8 cellular contexts compared by ENCODE assay signal in the genomic region with DNA sequence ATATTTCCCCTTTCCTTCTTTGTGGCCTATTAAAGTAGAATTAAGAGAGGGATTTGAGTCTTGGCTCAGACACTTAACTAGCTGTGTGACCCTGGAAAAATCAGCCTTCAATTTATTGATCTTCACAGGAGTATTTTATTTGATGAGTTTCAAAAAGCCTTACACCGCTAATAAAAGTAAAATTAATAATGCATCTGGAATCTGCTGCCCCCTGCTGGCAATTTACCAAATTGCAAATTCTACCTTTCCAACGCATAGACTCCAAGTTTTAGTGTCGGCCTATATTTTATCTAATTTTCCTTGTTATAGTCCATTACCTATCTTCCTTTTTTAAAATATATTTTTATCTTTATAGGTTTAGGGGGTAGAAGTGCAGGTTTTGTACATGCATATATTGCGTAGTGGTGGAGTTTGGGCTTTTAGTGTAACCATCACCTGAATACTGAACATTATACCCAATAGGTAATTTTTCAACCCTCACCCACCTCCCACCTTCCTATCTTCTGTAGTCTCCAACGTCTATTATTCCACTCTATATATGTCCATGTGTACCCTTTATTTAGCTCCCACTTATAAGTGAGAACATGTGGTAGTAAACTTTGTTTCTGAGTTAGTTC. TPM values are rescaled to one million over a fixed set of nuclear protein-coding genes. Genes with fewer than 3 reads are reported as not detected.
DNase-seq lines count a peak whose midpoint lies in the region; ATAC-seq, FAIRE-seq and TF ChIP-seq lines count a peak whose summit lies in the region.

No MANE protein-coding gene starts in this region.

- ATAC-seq in CD4-positive, CD25-positive, alpha-beta regulatory T cell (ENCODE audit: low read depth in 2 of 2) = no peak
- ATAC-seq in GM12878 (peak; percentile 68), HG03457 (IDR thresholded peaks at IDR 0.05; ENCODE audit: unreplicated experiment) (no peak), HG02885 (IDR thresholded peaks at IDR 0.05; ENCODE audit: poor library complexity, unreplicated experiment) (no peak)

- H3K4me1 ChIP-seq in CD4-positive, CD25-positive, alpha-beta regulatory T cell (ENCODE audit: control insufficient read depth, insufficient read depth, low read length, poor library complexity, severe bottlenecking) = no peaks in the 10 kb centered on the region
- no peaks in the 10 kb centered on the region for H3K4me1 ChIP-seq in GM12878 (ENCODE audit: control insufficient read depth, insufficient read depth, low read length)

- H3K36me3 ChIP-seq in CD4-positive, CD25-positive, alpha-beta regulatory T cell (ENCODE audit: control insufficient read depth, insufficient read depth, low read length) = peaks cover 2% of the 10 kb centered on the region
- 0 out of 4 replicates have a peak, but pooled peaks cover 0 to 1% of the 10 kb centered on the region in 2 experiments for H3K36me3 ChIP-seq in GM12878 (ENCODE audit: control insufficient read depth in 2 of 2, insufficient read depth in 2 of 2, low read length in 1 of 2)

- RAD21 ChIA-PET in GM12878 (lab: Charles Lee; ENCODE audit: unreplicated experiment) = interaction anchor here (0.7 to 5.1 kb wide), 5 partner anchors 72 to 130 kb away, joined by 3 to 47 read pairs (median 4); no protein-coding TSS in a partner anchor

- FAIRE-seq in GM12878 (lab: Jason Lieb, UNC) = peak; percentile 90

- no peaks in the 10 kb centered on the region for H3K79me2 ChIP-seq in GM12878 (ENCODE audit: control insufficient read depth, insufficient read depth, low read length)

- no peaks in the 10 kb centered on the region for H3K9me3 ChIP-seq in CD4-positive, CD25-positive, alpha-beta regulatory T cell (ENCODE audit: control insufficient read depth in 2 of 2, low read length in 2 of 2)
- no peaks in the 10 kb centered on the region for H3K9me3 ChIP-seq in GM12878 (replicated peaks; ENCODE audit: control insufficient read depth, insufficient read depth, low read length)

- no peak overlapping the region for H3K4me3 Mint-ChIP-seq in CD4-positive, CD25-positive, alpha-beta regulatory T cell

- 13% methylated on average over 5 of the region's 5 CpGs for WGBS in GM12878 (ENCODE audit: insufficient coverage, insufficient replicate concordance, low lambda C conversion rate, missing lambda C conversion rate)

- no peaks in the 10 kb centered on the region for H4K20me1 ChIP-seq in GM12878 (ENCODE audit: control insufficient read depth, insufficient read depth)

- intact Hi-C loops in GM12878 (cut with micrococcal nuclease; ENCODE audit: unreplicated experiment) = loop anchor here (1.0 to 10.0 kb wide), 5 partner anchors 49 to 279 kb away; no protein-coding TSS in a partner anchor

- no peak overlapping the region for H2AFZ ChIP-seq in GM12878 (ENCODE audit: control insufficient read depth, low read depth, low read length)

- no peak for TF ChIP-seq EP300 in GM12878 (IDR thresholded peaks at IDR 0.05; ENCODE audit: borderline replicate concordance in 1 of 2, control insufficient read depth in 1 of 2, low read depth in 2 of 2, low read length in 2 of 2)

- no peak overlapping the region for H3K27ac Mint-ChIP-seq in CD4-positive, CD25-positive, alpha-beta regulatory T cell

- no peaks in the 10 kb centered on the region for H3K9me3 Mint-ChIP-seq in CD4-positive, CD25-positive, alpha-beta regulatory T cell

- H3K4me2 ChIP-seq in GM12878 (ENCODE audit: control insufficient read depth, insufficient read depth) = no peak overlapping the region

- no peaks in the 10 kb centered on the region for H3K36me3 Mint-ChIP-seq in CD4-positive, CD25-positive, alpha-beta regulatory T cell

- peak; percentile 78 for TF ChIP-seq RAD21 in GM12878 (IDR thresholded peaks at IDR 0.05; ENCODE audit: insufficient read depth, low read depth, low read length)

- peak; percentile 57 to 71 (median 63) for TF ChIP-seq CTCF in GM12878 (IDR thresholded peaks at IDR 0.05 in 2 of 3, conservative IDR thresholded peaks at IDR 0.05 in 1 of 3; ENCODE audit: control insufficient read depth in 2 of 3, extremely low read depth in 1 of 3, insufficient read depth in 1 of 3, low read depth in 3 of 3, low read length in 3 of 3)

- SMC1A ChIA-PET in GM12878 (lab: Charles Lee; ENCODE audit: uncharacterized antibody, unreplicated experiment) = interaction anchor here (0.6 to 5.3 kb wide), 16 partner anchors 8 to 274 kb away, joined by 3 to 52 read pairs (median 4); no protein-coding TSS in a partner anchor

- DNase-seq in CD4-positive, CD25-positive, alpha-beta regulatory T cell = peak; percentile 45 to 60 (median 51)
- peak; percentile 29 for DNase-seq in HCEC 1CT
- peak; percentile 5 for DNase-seq in SW480 (ENCODE audit: low spot score)
- DNase-seq in GM12878 (ENCODE audit: low read depth, low spot score) = no peak
- peak; percentile 47 for DNase-seq in kidney tubule cell (ENCODE audit: low spot score)
- peak in 2 of 3 donors; percentile 31 to 41 for DNase-seq in stimulated activated CD4-positive, alpha-beta T cell treated with anti-CD3 and anti-CD28 coated beads, TNF-alpha, amount 100 ng/mL, for 48 hours (ENCODE audit: low read depth in 3 of 3)

- no peaks in the 10 kb centered on the region for H3K27me3 ChIP-seq in CD4-positive, CD25-positive, alpha-beta regulatory T cell (ENCODE audit: control insufficient read depth, insufficient read depth, low read length)
- no peaks in the 10 kb centered on the region for H3K27me3 ChIP-seq in GM12878 (replicated peaks in 1 of 2; ENCODE audit: control insufficient read depth in 2 of 2, insufficient read depth in 2 of 2, low read length in 1 of 2)

- H3K27me3 Mint-ChIP-seq in CD4-positive, CD25-positive, alpha-beta regulatory T cell = peaks cover 12% of the 10 kb centered on the region

- H3K27ac ChIP-seq in CD4-positive, CD25-positive, alpha-beta regulatory T cell (ENCODE audit: insufficient read depth, low read length, poor library complexity, severe bottlenecking) = no peak overlapping the region
- no peak overlapping the region for H3K27ac ChIP-seq in GM12878 (ENCODE audit: control insufficient read depth, insufficient read depth)

- no peak for TF ChIP-seq POLR2A in GM12878 (IDR thresholded peaks at IDR 0.05; ENCODE audit: low read depth, low read length)

- H3K4me3 ChIP-seq in CD4-positive, CD25-positive, alpha-beta regulatory T cell (ENCODE audit: low read depth, low read length) = no peak overlapping the region
- no peak overlapping the region for H3K4me3 ChIP-seq in GM12878

- no peak overlapping the region for H3K9ac ChIP-seq in GM12878 (ENCODE audit: control insufficient read depth, insufficient read depth, low read length)

- no TSS peak for BruUV-seq in GM12878 (replicated peaks; lab: Mats Ljungman, UMichigan)

- peaks cover 0 to 16% (median 6%) of the 10 kb centered on the region in 4 donors for H3K4me1 Mint-ChIP-seq in CD4-positive, CD25-positive, alpha-beta regulatory T cell

- CTCF ChIA-PET in GM12878 (lab: Yijun Ruan, JAX) = interaction anchor here (0.6 to 14.8 kb wide), 17 partner anchors 8 to 157 kb away, joined by 3 to 223 read pairs (median 5); partner anchors contain the start of genes DCBLD1 and GOPC

- POLR2A ChIA-PET in GM12878 (lab: Charles Lee) = no interaction called here

- in situ Hi-C loops in GM12878 (cut with MboI) = loop anchor here (10.0 kb wide), 1 partner anchor 201 kb away; no protein-coding TSS in a partner anchor

TF ChIP-seq in GM12878, 131 proteins besides CTCF, POLR2A, EP300 and RAD21:
- TF ChIP-seq HSF1 (IDR thresholded peaks at IDR 0.05; ENCODE audit: low read depth, low read length) (no peak), SMC3 (IDR thresholded peaks at IDR 0.05; ENCODE audit: borderline replicate concordance, low read length) (peak; percentile 82; the same call in 1 of the 2 replicates)

RNA-seq across cellular contexts. Expression of gene GOPC, which starts 46.3 kb away (rescaled TPM):
- total RNA-seq in CD4-positive, CD25-positive, alpha-beta regulatory T cell = 20.2 TPM
- 10 to 100 TPM; 13.0 to 15.4 (median 13.9) TPM for polyA plus RNA-seq in CD4-positive, CD25-positive, alpha-beta regulatory T cell
- total RNA-seq in GM12878 (2013; cell fraction: nucleolus; rRNA removed) = 37.9 and 40.2 TPM in 2 replicates
- 18.8 and 23.7 TPM in 2 replicates for total RNA-seq in GM12878 (2014; rRNA removed)
- 21.8 and 22.2 TPM in 2 replicates for total RNA-seq in GM12878 (2014; rRNA removed; fragmentation: Illumina TruSeq; extraction: Trizol)
- 18.6 and 19.1 TPM in 2 replicates for total RNA-seq in GM12878 (2021)
- polyA plus RNA-seq in GM12878 (2011; ENCODE audit: low read depth) = 6.2 TPM
- 28.5 and 48.0 TPM in 2 replicates for polyA plus RNA-seq in GM12878 (2011; rRNA removed)
- 8.2 and 8.8 TPM in 2 replicates for polyA plus RNA-seq in GM12878 (2011; cell fraction: cytosol; rRNA removed)
- polyA plus RNA-seq in GM12878 (2011; cell fraction: nucleus; rRNA removed) = 26.1 and 33.0 TPM in 2 replicates
- polyA plus RNA-seq in GM12878 (2012) = 11.0 and 18.0 TPM in 2 replicates
- polyA plus RNA-seq in GM12878 (2014; fragmentation: Illumina TruSeq; extraction: Trizol) = 21.3 and 28.7 TPM in 2 replicates
- 1 to 10 TPM; 5.8 to 8.2 TPM for polyA plus RNA-seq in GM12878 (2014; fragmentation: Nextera tagmentation; extraction: Ambion mirVana)
- 14.7 and 17.3 TPM in 2 replicates for polyA plus RNA-seq in GM12878 (2014; rRNA removed)
- polyA plus RNA-seq in GM12878 (2016; fragmentation: Nextera tagmentation; extraction: Ambion mirVana) = 10 to 100 TPM; 15.2 to 15.8 TPM
- 11.2 and 18.2 TPM in 2 replicates for polyA minus RNA-seq in GM12878 (2011; rRNA and poly(A)+ RNA removed)
- 9.2 and 10.3 TPM in 2 replicates for polyA minus RNA-seq in GM12878 (2011; cell fraction: cytosol; rRNA and poly(A)+ RNA removed)
- 16.2 and 18.4 TPM in 2 replicates for polyA minus RNA-seq in GM12878 (2011; cell fraction: nucleus; rRNA and poly(A)+ RNA removed)
